Comparison of ENCODE assay signal across 28 cellular contexts in the genomic region with DNA sequence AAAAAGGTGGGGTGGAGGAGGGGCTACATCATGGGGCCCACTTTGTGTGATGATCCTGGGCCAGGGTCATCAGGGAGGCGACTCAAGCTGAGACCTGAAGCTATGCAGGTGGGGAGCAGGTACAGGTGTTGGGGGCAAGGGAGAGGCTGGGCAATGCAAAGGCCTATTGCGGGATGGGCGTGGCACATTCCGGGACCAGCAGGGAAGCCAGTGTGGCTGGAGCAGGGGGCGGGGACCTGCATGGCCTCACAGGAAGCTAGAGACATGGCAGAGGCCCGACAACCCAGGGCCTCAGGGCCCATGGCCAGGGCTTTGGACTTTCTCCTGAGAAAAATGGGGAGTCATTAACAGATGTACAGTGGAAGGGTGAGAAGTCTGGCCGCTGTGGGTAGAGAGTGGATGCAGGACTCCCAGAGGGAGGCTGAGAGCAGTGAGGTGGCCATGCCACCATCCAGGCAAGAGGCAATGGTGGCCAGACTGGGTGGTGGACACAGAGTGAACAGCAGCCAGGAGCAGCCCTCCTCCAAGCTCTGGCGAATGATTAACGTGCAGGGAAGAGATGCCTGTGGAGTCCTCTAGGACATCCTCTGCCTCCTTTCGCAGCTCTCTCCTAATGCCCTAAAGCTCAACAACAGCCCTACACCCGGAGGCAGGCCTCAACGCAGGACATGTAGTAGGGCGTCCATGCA.
A peak's percentile ranks its signal among the peaks of the same experiment; 100 is the strongest.
DNase-seq lines count a peak whose midpoint lies in the region; FAIRE-seq and TF ChIP-seq lines count a peak whose summit lies in the region.
"Had no signal": no experiment of that assay in that cellular context is flagged by ENCODE, and none has a peak within 500 bp of the region (broad histone marks: within the 10 kb centered on the region; RNA-seq: fewer than 3 reads in every experiment).

No MANE protein-coding gene starts in this region.

- TF ChIP-seq RAD21 in Ishikawa (IDR thresholded peaks at IDR 0.05; ENCODE audit: low read depth) = no peak

- no CpG with 5 or more reads among the region's 13 CpGs for WGBS in iPS DF 6.9 (ENCODE audit: insufficient coverage, insufficient read length)
- 43 to 58% (median 53%) methylated on average over 13 of the region's 13 CpGs for WGBS in small intestine, 3 donors

- TF ChIP-seq POLR2A in uterus (IDR thresholded peaks at IDR 0.05) = no peak

- no peak overlapping the region for H3K4me3 Mint-ChIP-seq in activated CD4-positive, alpha-beta T cell treated with anti-CD3 and anti-CD28 coated beads, Interleukin-2, amount 10 ng/mL, durations not matched to agents 7 days and 5 days
- no peak overlapping the region for H3K4me3 Mint-ChIP-seq in activated CD4-positive, alpha-beta T cell treated with anti-CD3 and anti-CD28 coated beads, Interleukin-2, amount 10 ng/mL, durations not matched to agents 24 days and 14 days
- H3K4me3 Mint-ChIP-seq: B cell; memory B cell; T-helper 2 cell treated with Interferon-gamma antibody and Interleukin-4, amounts not matched to agents 5 μg/mL and 100 μg/mL, for 36 hours had no signal

- no peak for TF ChIP-seq EP300 in Ishikawa (IDR thresholded peaks at IDR 0.05; ENCODE audit: borderline replicate concordance)

- FAIRE-seq in small intestine (lab: Jason Lieb, UNC) (no peak), HTR-8/SVneo (lab: Jason Lieb, UNC) (no peak)
- FAIRE-seq: endometrium, GM12892, GM19239, kidney had no signal

- no peak for DNase-seq in activated CD4-positive, alpha-beta T cell treated with anti-CD3 and anti-CD28 coated beads, Interleukin-2, amount 10 ng/mL, durations not matched to agents 7 days and 5 days
- DNase-seq in activated CD4-positive, alpha-beta T cell treated with anti-CD3 and anti-CD28 coated beads, Interleukin-2, amount 10 ng/mL, durations not matched to agents 24 days and 14 days = no peak
- DNase-seq in iPS DF 6.9 (ENCODE audit: low read depth, low spot score) (peak; percentile 22), small intestine (peak; percentile 1), uterus (no peak), head of caudate nucleus (no peak), HTR-8/SVneo (ENCODE audit: insufficient read length, low spot score) (no peak)
- DNase-seq: 8988T; activated CD4-positive, alpha-beta T cell treated with anti-CD3 and anti-CD28 coated beads, Interleukin-2, amount 50 U/mL, for 1 hour; activated naive CD4-positive, alpha-beta T cell treated with anti-CD3 and anti-CD28 coated beads, Interleukin-2, amount 50 U/mL, for 16 hours; aorta; DND-41; gastrocnemius medialis; GOT3; hypothalamus; kidney; NCI-H2081 treated with DMSO at 0.1 percent for 48 hours; OCI-M1; psoas muscle; transverse colon had no signal

- H3K36me3 Mint-ChIP-seq in activated CD4-positive, alpha-beta T cell treated with anti-CD3 and anti-CD28 coated beads, Interleukin-2, amount 10 ng/mL, durations not matched to agents 7 days and 5 days (ENCODE audit: low read depth) = no peaks in the 10 kb centered on the region
- H3K36me3 Mint-ChIP-seq in activated CD4-positive, alpha-beta T cell treated with anti-CD3 and anti-CD28 coated beads, Interleukin-2, amount 10 ng/mL, durations not matched to agents 24 days and 14 days (ENCODE audit: low read depth) = no peaks in the 10 kb centered on the region
- H3K36me3 Mint-ChIP-seq: memory B cell had no signal

- H3K27ac Mint-ChIP-seq in activated CD4-positive, alpha-beta T cell treated with anti-CD3 and anti-CD28 coated beads, Interleukin-2, amount 10 ng/mL, durations not matched to agents 7 days and 5 days = peak overlapping the region; percentile 4
- H3K27ac Mint-ChIP-seq in activated CD4-positive, alpha-beta T cell treated with anti-CD3 and anti-CD28 coated beads, Interleukin-2, amount 10 ng/mL, durations not matched to agents 24 days and 14 days = no peak overlapping the region
- H3K27ac Mint-ChIP-seq: B cell; memory B cell; T-helper 2 cell treated with Interferon-gamma antibody and Interleukin-4, amounts not matched to agents 5 μg/mL and 100 μg/mL, for 36 hours had no signal

- POLR2A ChIA-PET in activated CD4-positive, alpha-beta T cell treated with anti-CD3 and anti-CD28 coated beads, Interleukin-2, amount 10 ng/mL, durations not matched to agents 7 days and 5 days (lab: Charles Lee) = no interaction called here

- H3K27ac ChIP-seq in iPS DF 6.9 (ENCODE audit: low read length) (no peak overlapping the region), small intestine (ENCODE audit: low read depth in 1 of 2, low read length in 1 of 2) (no peak overlapping the region), uterus (no peak overlapping the region)
- H3K27ac ChIP-seq: gastrocnemius medialis, neutrophil, psoas muscle, transverse colon had no signal

- no peak for TF ChIP-seq CTCF in uterus (IDR thresholded peaks at IDR 0.05)

- no peaks in the 10 kb centered on the region for H3K9me3 ChIP-seq in iPS DF 6.9 (ENCODE audit: control insufficient read depth, insufficient read depth, low read length)
- H3K9me3 ChIP-seq in small intestine (ENCODE audit: control insufficient read depth, low read depth) = no peaks in the 10 kb centered on the region
- no peaks in the 10 kb centered on the region for H3K9me3 ChIP-seq in uterus
- H3K9me3 ChIP-seq: gastrocnemius medialis, neutrophil, psoas muscle, transverse colon had no signal

- H3K9me3 Mint-ChIP-seq in activated CD4-positive, alpha-beta T cell treated with anti-CD3 and anti-CD28 coated beads, Interleukin-2, amount 10 ng/mL, durations not matched to agents 7 days and 5 days = no peaks in the 10 kb centered on the region
- H3K9me3 Mint-ChIP-seq in activated CD4-positive, alpha-beta T cell treated with anti-CD3 and anti-CD28 coated beads, Interleukin-2, amount 10 ng/mL, durations not matched to agents 24 days and 14 days = no peaks in the 10 kb centered on the region
- H3K9me3 Mint-ChIP-seq: memory B cell; T-helper 2 cell treated with Interferon-gamma antibody and Interleukin-4, amounts not matched to agents 5 μg/mL and 100 μg/mL, for 36 hours had no signal

- H3K4me1 Mint-ChIP-seq in activated CD4-positive, alpha-beta T cell treated with anti-CD3 and anti-CD28 coated beads, Interleukin-2, amount 10 ng/mL, durations not matched to agents 7 days and 5 days = no peaks in the 10 kb centered on the region
- H3K4me1 Mint-ChIP-seq in activated CD4-positive, alpha-beta T cell treated with anti-CD3 and anti-CD28 coated beads, Interleukin-2, amount 10 ng/mL, durations not matched to agents 24 days and 14 days = no peaks in the 10 kb centered on the region
- H3K4me1 Mint-ChIP-seq: B cell, memory B cell had no signal

- no peak overlapping the region for H3K4me3 ChIP-seq in iPS DF 6.9 (ENCODE audit: low read length)
- H3K4me3 ChIP-seq in small intestine (ENCODE audit: low read depth in 1 of 2, low read length in 2 of 2) = no peak overlapping the region
- no peak overlapping the region for H3K4me3 ChIP-seq in uterus
- H3K4me3 ChIP-seq: gastrocnemius medialis, psoas muscle, transverse colon had no signal

- H3K36me3 ChIP-seq in iPS DF 6.9 (ENCODE audit: control insufficient read depth, insufficient read depth, low read length) = no peaks in the 10 kb centered on the region
- H3K36me3 ChIP-seq in small intestine (ENCODE audit: control insufficient read depth in 2 of 2, insufficient read depth in 2 of 2, low read length in 2 of 2) = no peaks in the 10 kb centered on the region
- no peaks in the 10 kb centered on the region for H3K36me3 ChIP-seq in uterus
- H3K36me3 ChIP-seq: gastrocnemius medialis, neutrophil, transverse colon had no signal

- peaks cover 4% of the 10 kb centered on the region for H3K27me3 Mint-ChIP-seq in activated CD4-positive, alpha-beta T cell treated with anti-CD3 and anti-CD28 coated beads, Interleukin-2, amount 10 ng/mL, durations not matched to agents 7 days and 5 days
- H3K27me3 Mint-ChIP-seq in activated CD4-positive, alpha-beta T cell treated with anti-CD3 and anti-CD28 coated beads, Interleukin-2, amount 10 ng/mL, durations not matched to agents 24 days and 14 days = peaks cover under 1% of the 10 kb centered on the region

- H3K4me1 ChIP-seq in iPS DF 6.9 (ENCODE audit: control insufficient read depth, insufficient read depth, low read length) (peaks cover 2% of the 10 kb centered on the region; the same call in 1 of the 2 replicates), small intestine (ENCODE audit: control insufficient read depth in 2 of 2, insufficient read depth in 1 of 2, low read depth in 1 of 2, low read length in 1 of 2) (no peaks in the 10 kb centered on the region), uterus (no peaks in the 10 kb centered on the region)
- H3K4me1 ChIP-seq: gastrocnemius medialis, psoas muscle, transverse colon had no signal

- no peaks in the 10 kb centered on the region for H3K27me3 ChIP-seq in iPS DF 6.9 (ENCODE audit: control insufficient read depth, insufficient read depth, low read length)
- no peaks in the 10 kb centered on the region for H3K27me3 ChIP-seq in small intestine (ENCODE audit: control insufficient read depth in 2 of 2, insufficient read depth in 2 of 2, low read length in 2 of 2)
- H3K27me3 ChIP-seq in uterus = no peaks in the 10 kb centered on the region
- H3K27me3 ChIP-seq: gastrocnemius medialis, neutrophil, transverse colon had no signal

- CTCF ChIA-PET in activated CD4-positive, alpha-beta T cell treated with anti-CD3 and anti-CD28 coated beads, Interleukin-2, amount 10 ng/mL, durations not matched to agents 7 days and 5 days (lab: Charles Lee) = interaction anchor here (0.5 kb wide), 1 partner anchor 281 kb away, joined by 3 read pairs; no protein-coding TSS in a partner anchor

- intact Hi-C loops in activated CD4-positive, alpha-beta T cell treated with anti-CD3 and anti-CD28 coated beads, Interleukin-2, amount 10 ng/mL, durations not matched to agents 24 days and 14 days (cut with micrococcal nuclease) = no loop called here
- intact Hi-C loops in uterus (cut with DNase I; ENCODE audit: low total_unique reads) (no loop called here), head of caudate nucleus (cut with DNase I) (no loop called here)

TF ChIP-seq in Ishikawa, 13 proteins besides CTCF, POLR2A, EP300 and RAD21 (continues in another document):
- TF ChIP-seq FOXM1 (IDR thresholded peaks at IDR 0.05; ENCODE audit: borderline replicate concordance, low read depth) (no peak), CEBPB (IDR thresholded peaks at IDR 0.05) (no peak), TEAD4 (IDR thresholded peaks at IDR 0.05) (peak; percentile 74), CREB1 (IDR thresholded peaks at IDR 0.05; ENCODE audit: low read depth) (no peak), TCF12 (IDR thresholded peaks at IDR 0.05; ENCODE audit: low read depth) (no peak)
- TF ChIP-seq, protein P1, sequence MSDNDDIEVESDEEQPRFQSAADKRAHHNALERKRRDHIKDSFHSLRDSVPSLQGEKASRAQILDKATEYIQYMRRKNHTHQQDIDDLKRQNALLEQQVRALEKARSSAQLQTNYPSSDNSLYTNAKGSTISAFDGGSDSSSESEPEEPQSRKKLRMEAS (IDR thresholded peaks at IDR 0.05) = no peak

Comparison
In these comparisons a context has a peak if more than half of its experiments do, and no peak if none do; other contexts are left out.
1. DNase-seq: peak in iPS DF 6.9 (single experiment) and small intestine (single experiment); none in activated CD4-positive, alpha-beta T cell treated with anti-CD3 and anti-CD28 coated beads, Interleukin-2, amount 10 ng/mL, durations not matched to agents 7 days and 5 days (single experiment), activated CD4-positive, alpha-beta T cell treated with anti-CD3 and anti-CD28 coated beads, Interleukin-2, amount 10 ng/mL, durations not matched to agents 24 days and 14 days (single experiment), uterus (0 of 2), head of caudate nucleus (0 of 42) and HTR-8/SVneo (single experiment).